ENCODE assay signal across 14 cellular contexts in the genomic region with DNA sequence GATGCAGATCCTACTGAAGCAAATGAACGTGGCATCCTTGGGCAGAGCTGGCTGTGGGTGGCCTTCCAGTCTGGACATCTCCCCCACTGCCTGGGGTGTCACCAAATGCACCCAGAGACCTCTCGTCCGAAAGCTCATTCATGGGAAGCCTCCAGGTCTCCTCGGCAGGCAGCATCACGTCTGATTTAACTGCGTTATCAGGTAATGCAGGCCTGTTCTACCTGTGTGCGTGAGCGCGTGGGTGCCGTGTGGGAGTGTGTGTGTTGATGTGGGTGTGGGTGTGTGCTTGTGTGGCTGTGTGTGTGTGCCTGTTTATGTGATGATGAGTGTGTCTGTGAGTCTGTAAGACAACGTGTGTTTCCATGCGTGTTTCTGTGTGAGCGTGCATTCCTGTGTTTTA. TPM values are rescaled to one million over a fixed set of nuclear protein-coding genes. Genes with fewer than 3 reads are reported as not detected.
"Had no signal": no experiment of that assay in that cellular context is flagged by ENCODE, and none has a peak within 500 bp of the region (broad histone marks: within the 10 kb centered on the region; RNA-seq: fewer than 3 reads in every experiment).

No MANE protein-coding gene starts in this region.

RNA-seq across cellular contexts. Expression of a gene that starts 35.1 kb away (rescaled TPM):
- total RNA-seq: stomach, subcutaneous adipose tissue, suprapubic skin, temporal lobe, thoracic aorta, thyroid gland, tibial nerve, transverse colon, upper lobe of left lung, upper lobe of right lung, ureter, urinary bladder, uterus, vagina had no signal
- polyA plus RNA-seq: stomach, urinary bladder had no signal
